ENCODE assay signal across 21 cellular contexts in genomic region chr1:21064057-21064456, GRCh38.
"Had no signal": no experiment of that assay in that cellular context is flagged by ENCODE, and none has a peak within 500 bp of the region (broad histone marks: within the 10 kb centered on the region; RNA-seq: fewer than 3 reads in every experiment).

No MANE protein-coding gene starts in this region.

- H3K9me3 ChIP-seq: body of pancreas, esophagus squamous epithelium, heart right ventricle, right lobe of liver, tibial nerve, uterus had no signal

- H3K4me3 ChIP-seq: body of pancreas, esophagus squamous epithelium, heart right ventricle, neural progenitor cell, right lobe of liver, tibial nerve, uterus had no signal

- H3K27ac Mint-ChIP-seq: activated CD4-positive, alpha-beta T cell treated with anti-CD3 and anti-CD28 coated beads for 36 hours; activated naive CD4-positive, alpha-beta T cell treated with anti-CD3 and anti-CD28 coated beads, Interleukin-2, amount 50 U/mL, for 72 hours; activated T-helper 1 cell treated with anti-CD3 and anti-CD28 coated beads, Interleukin-12 subunit alpha, Interleukin-12 subunit beta, Interleukin-2, Interleukin-4 antibody, amounts not matched to agents 30 ng/mL and 10 ng/mL and 1 ng/mL, durations not matched to agents 14 hours and 24 hours and 36 hours; naive thymus-derived CD4-positive, alpha-beta T cell; neural progenitor cell; stimulated activated naive CD8-positive, alpha-beta T cell treated with anti-CD3 and anti-CD28 coated beads, Interleukin-15, Interleukin-2, amounts not matched to agents 100 ng/mL and 50 ng/mL, for 24 hours had no signal

- DNase-seq: activated CD4-positive, alpha-beta T cell treated with anti-CD3 and anti-CD28 coated beads for 36 hours; activated CD4-positive, alpha-beta T cell treated with anti-CD3 and anti-CD28 coated beads, Interleukin-2, amount 50 U/mL, for 48 hours; activated gamma-delta T cell treated with Interleukin-2 at 50 U/mL for 16 hours; body of pancreas; dermis blood vessel endothelial cell; effector memory CD4-positive, alpha-beta T cell; esophagus squamous epithelium; heart right ventricle; kidney glomerular epithelial cell; mesenchymal stem cell; naive thymus-derived CD4-positive, alpha-beta T cell; right lobe of liver; small intestine; stimulated activated CD4-positive, alpha-beta T cell treated with anti-CD3 and anti-CD28 coated beads, Interleukin-15, amount 100 ng/mL, for 24 hours; stimulated activated CD4-positive, alpha-beta T cell treated with anti-CD3 and anti-CD28 coated beads, Interleukin-2, amount 100 ng/mL, for 48 hours; uterus had no signal

- H3K27me3 ChIP-seq: body of pancreas, esophagus squamous epithelium, heart right ventricle, neural progenitor cell, right lobe of liver, tibial nerve, uterus had no signal

- H3K36me3 Mint-ChIP-seq: activated naive CD4-positive, alpha-beta T cell treated with anti-CD3 and anti-CD28 coated beads, Interleukin-2, amount 50 U/mL, for 72 hours had no signal

- H3K9ac ChIP-seq: neural progenitor cell had no signal

- H3K9me3 Mint-ChIP-seq: activated naive CD4-positive, alpha-beta T cell treated with anti-CD3 and anti-CD28 coated beads, Interleukin-2, amount 50 U/mL, for 72 hours; activated T-helper 1 cell treated with anti-CD3 and anti-CD28 coated beads, Interleukin-12 subunit alpha, Interleukin-12 subunit beta, Interleukin-2, Interleukin-4 antibody, amounts not matched to agents 30 ng/mL and 10 ng/mL and 1 ng/mL, durations not matched to agents 14 hours and 24 hours and 36 hours; naive thymus-derived CD4-positive, alpha-beta T cell; neural progenitor cell; stimulated activated naive CD8-positive, alpha-beta T cell treated with anti-CD3 and anti-CD28 coated beads, Interleukin-15, Interleukin-2, amounts not matched to agents 100 ng/mL and 50 ng/mL, for 24 hours had no signal

- H2AFZ ChIP-seq: neural progenitor cell had no signal

- FAIRE-seq: small intestine had no signal

- H3K4me1 ChIP-seq: body of pancreas, esophagus squamous epithelium, neural progenitor cell, uterus had no signal

- H3K4me3 Mint-ChIP-seq: activated CD4-positive, alpha-beta T cell treated with anti-CD3 and anti-CD28 coated beads for 36 hours; activated T-helper 1 cell treated with anti-CD3 and anti-CD28 coated beads, Interleukin-12 subunit alpha, Interleukin-12 subunit beta, Interleukin-2, Interleukin-4 antibody, amounts not matched to agents 30 ng/mL and 10 ng/mL and 1 ng/mL, durations not matched to agents 14 hours and 24 hours and 36 hours; naive thymus-derived CD4-positive, alpha-beta T cell; neural progenitor cell; stimulated activated naive CD8-positive, alpha-beta T cell treated with anti-CD3 and anti-CD28 coated beads, Interleukin-15, Interleukin-2, amounts not matched to agents 100 ng/mL and 50 ng/mL, for 24 hours had no signal

- H3K27ac ChIP-seq: body of pancreas, esophagus squamous epithelium, heart right ventricle, neural progenitor cell, right lobe of liver, tibial nerve, uterus had no signal

- H3K4me2 ChIP-seq: neural progenitor cell had no signal

- H3K27me3 Mint-ChIP-seq: activated CD4-positive, alpha-beta T cell treated with anti-CD3 and anti-CD28 coated beads for 36 hours; naive thymus-derived CD4-positive, alpha-beta T cell; stimulated activated naive CD8-positive, alpha-beta T cell treated with anti-CD3 and anti-CD28 coated beads, Interleukin-15, Interleukin-2, amounts not matched to agents 100 ng/mL and 50 ng/mL, for 24 hours had no signal

- H3K4me1 Mint-ChIP-seq: activated CD4-positive, alpha-beta T cell treated with anti-CD3 and anti-CD28 coated beads for 36 hours; neural progenitor cell had no signal

- H3K36me3 ChIP-seq: neural progenitor cell, right lobe of liver, tibial nerve, uterus had no signal
